18 cellular contexts compared by ENCODE assay signal in genomic region chr5:175803736-175804480, GRCh38.
DNase-seq lines count a peak whose midpoint lies in the region; ATAC-seq, FAIRE-seq and TF ChIP-seq lines count a peak whose summit lies in the region.
"Had no signal": no experiment of that assay in that cellular context is flagged by ENCODE, and none has a peak within 500 bp of the region (broad histone marks: within the 10 kb centered on the region; RNA-seq: fewer than 3 reads in every experiment).

No MANE protein-coding gene starts in this region.

- POLR2A ChIA-PET in A549 (lab: Yijun Ruan, JAX) = no interaction called here

- WGBS in A549 (ENCODE audit: missing lambda C conversion rate) = 83% methylated on average over 8 of the region's 8 CpGs

- ATAC-seq in A549 (peak; percentile 14 to 27; a peak in 3 of 6 replicates), GM18868 (IDR thresholded peaks at IDR 0.05; ENCODE audit: unreplicated experiment) (no peak)

- no peak for TF ChIP-seq POLR2A in A549 (IDR thresholded peaks at IDR 0.05; ENCODE audit: low read length)

- no peaks in the 10 kb centered on the region for H3K36me3 ChIP-seq in H7 (replicated peaks; ENCODE audit: control insufficient read depth, insufficient read depth, low read length)
- H3K36me3 ChIP-seq: HAP-1 had no signal

- H3K4me3 ChIP-seq in A549 = no peak overlapping the region
- H3K4me3 ChIP-seq in H7 (ENCODE audit: insufficient read depth, low read depth, low read length) = no peak overlapping the region
- H3K4me3 ChIP-seq: GM23248, HAP-1 had no signal

- no peak for FAIRE-seq in A549 (lab: Jason Lieb, UNC)
- FAIRE-seq: G401.6, GM12892, GM19239 had no signal

- TF ChIP-seq RAD21 in A549 (conservative IDR thresholded peaks at IDR 0.05 in 1 of 2, IDR thresholded peaks at IDR 0.05 in 1 of 2) = no peak

- no peaks in the 10 kb centered on the region; the same call in 1 of the 2 replicates for H3K27me3 ChIP-seq in H7 (ENCODE audit: control insufficient read depth, insufficient read depth, low read length)

- no peak for TF ChIP-seq EP300 in A549 (IDR thresholded peaks at IDR 0.05)

- CTCF ChIA-PET in A549 (lab: Yijun Ruan, JAX) = interaction anchor here (1.4 kb wide), 1 partner anchor 64 kb away, joined by 4 read pairs; no protein-coding TSS in a partner anchor

- peaks cover 34% of the 10 kb centered on the region for H3K4me1 ChIP-seq in A549
- H3K4me1 ChIP-seq: HAP-1 had no signal

- no peak for DNase-seq in A549 (ENCODE audit: low read depth in 1 of 2, low spot score in 1 of 2)
- DNase-seq in H7 = peak; percentile 43
- peak; percentile 87 for DNase-seq in cerebellar cortex (ENCODE audit: low spot score)
- DNase-seq in SIG-M5 (lab: John Stamatoyannopoulos, UW) = no peak
- DNase-seq in NK-92 (lab: John Stamatoyannopoulos, UW; ENCODE audit: unreplicated experiment) = no peak
- DNase-seq: 8988T; Calu3; CD4-positive, alpha-beta memory T cell; COR-L47; DMS53; DMS79 treated with DMSO at 0.1 percent for 48 hours; GM23248; HFFc6 had no signal

- H3K27ac ChIP-seq in A549 = peak overlapping the region; percentile 12 to 54; a peak in 4 of 6 replicates
- H3K27ac ChIP-seq: GM23248 had no signal

- no peak for TF ChIP-seq CTCF in A549 (IDR thresholded peaks at IDR 0.05)

- H3K4me2 ChIP-seq in A549 = no peak overlapping the region

- H3K9me3 ChIP-seq in A549 = no peaks in the 10 kb centered on the region
- H3K9me3 ChIP-seq: HAP-1 had no signal

TF ChIP-seq in A549, 52 proteins besides CTCF, POLR2A, EP300 and RAD21:
- no peak for TF ChIP-seq ESRRA (IDR thresholded peaks at IDR 0.05; ENCODE audit: borderline replicate concordance, low read length)
- TF ChIP-seq KDM1A (IDR thresholded peaks at IDR 0.05; ENCODE audit: low read depth) = no peak
- TF ChIP-seq, protein P1, sequence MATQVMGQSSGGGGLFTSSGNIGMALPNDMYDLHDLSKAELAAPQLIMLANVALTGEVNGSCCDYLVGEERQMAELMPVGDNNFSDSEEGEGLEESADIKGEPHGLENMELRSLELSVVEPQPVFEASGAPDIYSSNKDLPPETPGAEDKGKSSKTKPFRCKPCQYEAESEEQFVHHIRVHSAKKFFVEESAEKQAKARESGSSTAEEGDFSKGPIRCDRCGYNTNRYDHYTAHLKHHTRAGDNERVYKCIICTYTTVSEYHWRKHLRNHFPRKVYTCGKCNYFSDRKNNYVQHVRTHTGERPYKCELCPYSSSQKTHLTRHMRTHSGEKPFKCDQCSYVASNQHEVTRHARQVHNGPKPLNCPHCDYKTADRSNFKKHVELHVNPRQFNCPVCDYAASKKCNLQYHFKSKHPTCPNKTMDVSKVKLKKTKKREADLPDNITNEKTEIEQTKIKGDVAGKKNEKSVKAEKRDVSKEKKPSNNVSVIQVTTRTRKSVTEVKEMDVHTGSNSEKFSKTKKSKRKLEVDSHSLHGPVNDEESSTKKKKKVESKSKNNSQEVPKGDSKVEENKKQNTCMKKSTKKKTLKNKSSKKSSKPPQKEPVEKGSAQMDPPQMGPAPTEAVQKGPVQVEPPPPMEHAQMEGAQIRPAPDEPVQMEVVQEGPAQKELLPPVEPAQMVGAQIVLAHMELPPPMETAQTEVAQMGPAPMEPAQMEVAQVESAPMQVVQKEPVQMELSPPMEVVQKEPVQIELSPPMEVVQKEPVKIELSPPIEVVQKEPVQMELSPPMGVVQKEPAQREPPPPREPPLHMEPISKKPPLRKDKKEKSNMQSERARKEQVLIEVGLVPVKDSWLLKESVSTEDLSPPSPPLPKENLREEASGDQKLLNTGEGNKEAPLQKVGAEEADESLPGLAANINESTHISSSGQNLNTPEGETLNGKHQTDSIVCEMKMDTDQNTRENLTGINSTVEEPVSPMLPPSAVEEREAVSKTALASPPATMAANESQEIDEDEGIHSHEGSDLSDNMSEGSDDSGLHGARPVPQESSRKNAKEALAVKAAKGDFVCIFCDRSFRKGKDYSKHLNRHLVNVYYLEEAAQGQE (IDR thresholded peaks at IDR 0.05) = no peak
- no peak for TF ChIP-seq ZSCAN20 (CRISPR knock-in tag; IDR thresholded peaks at IDR 0.05)
- TF ChIP-seq NFE2L2 (conservative IDR thresholded peaks at IDR 0.05; ENCODE audit: low read length) = no peak
- TF ChIP-seq HEYL (CRISPR knock-in tag; IDR thresholded peaks at IDR 0.05) = no peak
- TF ChIP-seq NR3C1 (IDR thresholded peaks at IDR 0.05) = no peak
- no peak for TF ChIP-seq KDM5A (IDR thresholded peaks at IDR 0.05)
- TF ChIP-seq, protein P2, sequence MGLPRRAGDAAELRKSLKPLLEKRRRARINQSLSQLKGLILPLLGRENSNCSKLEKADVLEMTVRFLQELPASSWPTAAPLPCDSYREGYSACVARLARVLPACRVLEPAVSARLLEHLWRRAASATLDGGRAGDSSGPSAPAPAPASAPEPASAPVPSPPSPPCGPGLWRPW (IDR thresholded peaks at IDR 0.05) = no peak
- TF ChIP-seq, protein P3, sequence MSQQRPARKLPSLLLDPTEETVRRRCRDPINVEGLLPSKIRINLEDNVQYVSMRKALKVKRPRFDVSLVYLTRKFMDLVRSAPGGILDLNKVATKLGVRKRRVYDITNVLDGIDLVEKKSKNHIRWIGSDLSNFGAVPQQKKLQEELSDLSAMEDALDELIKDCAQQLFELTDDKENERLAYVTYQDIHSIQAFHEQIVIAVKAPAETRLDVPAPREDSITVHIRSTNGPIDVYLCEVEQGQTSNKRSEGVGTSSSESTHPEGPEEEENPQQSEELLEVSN (IDR thresholded peaks at IDR 0.05; ENCODE audit: borderline replicate concordance, low read depth) = no peak

Comparison
In these comparisons a context has a peak if more than half of its experiments do, and no peak if none do; other contexts are left out.
1. DNase-seq: peak in H7 (single experiment) and cerebellar cortex (single experiment); none in A549 (0 of 2), SIG-M5 (single experiment) and NK-92 (single experiment).